ENCODE assay signal across 21 cellular contexts in genomic region chr10:46306550-46307184, GRCh38. TPM values are rescaled to one million over a fixed set of nuclear protein-coding genes. Genes with fewer than 3 reads are reported as not detected.
"Had no signal": no experiment of that assay in that cellular context is flagged by ENCODE, and none has a peak within 500 bp of the region (broad histone marks: within the 10 kb centered on the region; RNA-seq: fewer than 3 reads in every experiment).

No MANE protein-coding gene starts in this region.

- H3K27ac ChIP-seq: SK-N-MC, VCaP had no signal

- H3K4me3 ChIP-seq: breast epithelium, MG63, SK-N-MC had no signal

- H3K4me1 Mint-ChIP-seq: activated naive CD4-positive, alpha-beta T cell treated with anti-CD3 and anti-CD28 coated beads, Interleukin-2, amount 50 U/mL, for 24 hours; T-cell had no signal

- H3K27me3 ChIP-seq: breast epithelium, MG63 had no signal

- H3K9me3 Mint-ChIP-seq: activated CD8-positive, alpha-beta T cell treated with anti-CD3 and anti-CD28 coated beads for 36 hours; activated naive CD4-positive, alpha-beta T cell treated with anti-CD3 and anti-CD28 coated beads, Interleukin-2, amount 50 U/mL, for 24 hours; T-cell had no signal

- ATAC-seq: activated CD8-positive, alpha-beta T cell treated with anti-CD3 and anti-CD28 coated beads for 36 hours; Right ventricle myocardium inferior; T-cell had no signal

- H3K4me3 Mint-ChIP-seq: activated CD8-positive, alpha-beta T cell treated with anti-CD3 and anti-CD28 coated beads for 36 hours; activated naive CD4-positive, alpha-beta T cell treated with anti-CD3 and anti-CD28 coated beads, Interleukin-2, amount 50 U/mL, for 24 hours; T-cell had no signal

- DNase-seq: activated CD4-positive, alpha-beta T cell treated with anti-CD3 and anti-CD28 coated beads for 4 hours; activated CD8-positive, alpha-beta memory T cell treated with anti-CD3 and anti-CD28 coated beads, Interleukin-2, amount 50 U/mL, for 4 hours; activated CD8-positive, alpha-beta T cell treated with anti-CD3 and anti-CD28 coated beads for 36 hours; activated effector memory CD4-positive, alpha-beta T cell treated with Interleukin-2 at 50 U/mL for 16 hours; activated naive CD4-positive, alpha-beta T cell; MG63; NCI-H1105 treated with DMSO at 0.1 percent for 48 hours; NCI-H1436 treated with DMSO at 0.1 percent for 48 hours; NCI-H187; NCI-H2081; NCI-H446; NCI-H524 had no signal

- H3K36me3 ChIP-seq: breast epithelium, MG63 had no signal

- H3K27me3 Mint-ChIP-seq: activated CD8-positive, alpha-beta T cell treated with anti-CD3 and anti-CD28 coated beads for 36 hours; activated naive CD4-positive, alpha-beta T cell treated with anti-CD3 and anti-CD28 coated beads, Interleukin-2, amount 50 U/mL, for 24 hours; T-cell had no signal

- H3K27ac Mint-ChIP-seq: activated CD8-positive, alpha-beta T cell treated with anti-CD3 and anti-CD28 coated beads for 36 hours; activated naive CD4-positive, alpha-beta T cell treated with anti-CD3 and anti-CD28 coated beads, Interleukin-2, amount 50 U/mL, for 24 hours; T-cell had no signal

- H3K9me3 ChIP-seq: breast epithelium, MG63 had no signal

RNA-seq across cellular contexts. Expression of gene ANTXRL, which starts 19.9 kb away (rescaled TPM):
- total RNA-seq: activated CD8-positive, alpha-beta T cell treated with anti-CD3 and anti-CD28 coated beads for 36 hours; Right ventricle myocardium inferior; RPMI7951; T-helper 2 cell treated with Interferon-gamma antibody and Interleukin-4, amounts not matched to agents 100 ng/mL and 5 ng/mL, for 36 hours had no signal
- polyA plus RNA-seq: aorta had no signal
